18 cellular contexts compared by ENCODE assay signal in the genomic region with DNA sequence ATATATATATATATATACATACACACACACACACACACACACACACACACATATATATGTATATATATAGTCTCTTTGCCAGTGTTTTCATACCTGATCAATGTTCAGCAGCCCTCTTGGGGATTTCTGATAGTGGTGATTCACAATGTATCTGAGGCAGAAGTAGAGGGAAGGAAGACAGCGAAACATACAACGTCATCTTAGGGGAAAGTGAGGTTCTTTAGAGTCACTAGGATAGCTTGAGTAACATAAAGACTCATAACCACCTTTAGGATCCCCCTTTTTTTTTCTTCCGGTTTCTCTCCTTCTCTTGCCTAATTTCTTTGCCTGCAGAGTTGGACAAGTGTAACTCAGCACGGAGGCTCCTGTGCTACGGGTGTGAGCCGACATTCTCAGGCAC. TPM values are rescaled to one million over a fixed set of nuclear protein-coding genes. Genes with fewer than 3 reads are reported as not detected.
DNase-seq lines count a peak whose midpoint lies in the region; ATAC-seq and TF ChIP-seq lines count a peak whose summit lies in the region.
"Had no signal": no experiment of that assay in that cellular context is flagged by ENCODE, and none has a peak within 500 bp of the region (broad histone marks: within the 10 kb centered on the region; RNA-seq: fewer than 3 reads in every experiment).

No MANE protein-coding gene starts in this region.

- peaks cover 11% of the 10 kb centered on the region for H3K36me3 Mint-ChIP-seq in activated CD4-positive, alpha-beta T cell treated with anti-CD3 and anti-CD28 coated beads for 36 hours (ENCODE audit: low read depth)
- peaks cover 32% of the 10 kb centered on the region for H3K36me3 Mint-ChIP-seq in activated T-helper 17 cell treated with anti-CD3 and anti-CD28 coated beads, Interleukin-2, amount 50 U/mL, for 72 hours (ENCODE audit: low read depth)

- H3K36me3 ChIP-seq in cardiac muscle cell (peaks cover 12% of the 10 kb centered on the region), heart left ventricle (peaks cover 0 to 77% (median 26%) of the 10 kb centered on the region in 9 donors)

- POLR2A ChIA-PET in activated CD4-positive, alpha-beta T cell treated with anti-CD3 and anti-CD28 coated beads for 36 hours (lab: Charles Lee): interaction anchor here (1.0 kb wide), 1 partner anchor 311 kb away, joined by 3 read pairs; no protein-coding TSS in a partner anchor

- H3K4me1 ChIP-seq in cardiac muscle cell (ENCODE audit: low read depth): no peaks in the 10 kb centered on the region
- peaks cover 13 to 50% (median 28%) of the 10 kb centered on the region in 12 donors for H3K4me1 ChIP-seq in heart left ventricle

- no peaks in the 10 kb centered on the region for H3K9me3 ChIP-seq in cardiac muscle cell (ENCODE audit: low read depth)
- H3K9me3 ChIP-seq in heart left ventricle: no peaks in the 10 kb centered on the region
- H3K9me3 ChIP-seq: BLaER1 had no signal

- H3K27ac ChIP-seq in cardiac muscle cell (peak overlapping the region; percentile 59), heart left ventricle (no peak overlapping the region)
- H3K27ac ChIP-seq: BLaER1 had no signal

- H3K27me3 Mint-ChIP-seq in activated CD4-positive, alpha-beta T cell treated with anti-CD3 and anti-CD28 coated beads for 36 hours: no peaks in the 10 kb centered on the region
- H3K27me3 Mint-ChIP-seq in activated T-helper 17 cell treated with anti-CD3 and anti-CD28 coated beads, Interleukin-2, amount 50 U/mL, for 72 hours: no peaks in the 10 kb centered on the region
- H3K27me3 Mint-ChIP-seq: IgD-negative memory B cell had no signal

- peaks cover 37% of the 10 kb centered on the region for H3K4me1 Mint-ChIP-seq in activated CD4-positive, alpha-beta T cell treated with anti-CD3 and anti-CD28 coated beads for 36 hours
- peaks cover 17% of the 10 kb centered on the region for H3K4me1 Mint-ChIP-seq in activated T-helper 17 cell treated with anti-CD3 and anti-CD28 coated beads, Interleukin-2, amount 50 U/mL, for 72 hours
- H3K4me1 Mint-ChIP-seq: CD14-positive monocyte had no signal

- H3K4me3 ChIP-seq in cardiac muscle cell: no peak overlapping the region
- no peak overlapping the region for H3K4me3 ChIP-seq in heart left ventricle
- H3K4me3 ChIP-seq: BLaER1 had no signal

- no peak overlapping the region for H3K27ac Mint-ChIP-seq in activated CD4-positive, alpha-beta T cell treated with anti-CD3 and anti-CD28 coated beads for 36 hours
- H3K27ac Mint-ChIP-seq in activated T-helper 17 cell treated with anti-CD3 and anti-CD28 coated beads, Interleukin-2, amount 50 U/mL, for 72 hours: no peak overlapping the region
- H3K27ac Mint-ChIP-seq: CD14-positive monocyte, IgD-negative memory B cell had no signal

- no peak for TF ChIP-seq POLR2A in heart left ventricle (IDR thresholded peaks at IDR 0.05)

- CTCF ChIA-PET in activated CD4-positive, alpha-beta T cell treated with anti-CD3 and anti-CD28 coated beads for 36 hours (lab: Charles Lee): interaction anchor here (1.4 to 2.1 kb wide), 3 partner anchors 10 to 33 kb away, joined by 3 to 22 read pairs (median 4); no protein-coding TSS in a partner anchor

- intact Hi-C loops in activated CD4-positive, alpha-beta T cell treated with anti-CD3 and anti-CD28 coated beads for 36 hours (cut with DNase I, micrococcal nuclease): loop anchor here in 1 of 2 experiments (10.0 kb wide), 1 partner anchor 665 kb away; no protein-coding TSS in a partner anchor
- intact Hi-C loops in heart left ventricle (cut with DNase I): loop anchor here in 3 of 10 donors (5.0 to 10.0 kb wide), 3 partner anchors 55 to 138 kb away; partner anchors contain the start of gene PODXL (in 1 of the 3)

- WGBS in heart left ventricle, 4 donors: 89 to 92% (median 90%) methylated on average over 6 of the region's 6 CpGs

- H3K9me3 Mint-ChIP-seq in activated CD4-positive, alpha-beta T cell treated with anti-CD3 and anti-CD28 coated beads for 36 hours (ENCODE audit: low read depth): no peaks in the 10 kb centered on the region
- H3K9me3 Mint-ChIP-seq in activated T-helper 17 cell treated with anti-CD3 and anti-CD28 coated beads, Interleukin-2, amount 50 U/mL, for 72 hours: no peaks in the 10 kb centered on the region
- H3K9me3 Mint-ChIP-seq: CD14-positive monocyte; CD8-positive, alpha-beta T cell; HFFc6; IgD-negative memory B cell had no signal

- H3K4me3 Mint-ChIP-seq in activated CD4-positive, alpha-beta T cell treated with anti-CD3 and anti-CD28 coated beads for 36 hours: no peak overlapping the region
- H3K4me3 Mint-ChIP-seq in activated T-helper 17 cell treated with anti-CD3 and anti-CD28 coated beads, Interleukin-2, amount 50 U/mL, for 72 hours: no peak overlapping the region
- H3K4me3 Mint-ChIP-seq: CD14-positive monocyte; CD8-positive, alpha-beta T cell; HFFc6; IgD-negative memory B cell had no signal

- DNase-seq in activated CD4-positive, alpha-beta T cell treated with anti-CD3 and anti-CD28 coated beads for 36 hours: no peak
- no peak for DNase-seq in activated CD4-positive, alpha-beta T cell treated with anti-CD3 and anti-CD28 coated beads, Interleukin-2, amount 50 U/mL, for 48 hours
- no peak for DNase-seq in cardiac muscle cell (ENCODE audit: low read depth in 1 of 2, low spot score in 1 of 2)
- DNase-seq in heart left ventricle: no peak
- no peak for DNase-seq in iPS-NIHi7 (ENCODE audit: extremely low spot score)
- DNase-seq: 8988T; Calu3; CD8-positive, alpha-beta T cell; DMS79 treated with DMSO at 0.1 percent for 48 hours; GF-D8; HFFc6 had no signal

- TF ChIP-seq CTCF in cardiac muscle cell (IDR thresholded peaks at IDR 0.05; ENCODE audit: low read depth, low read length) (no peak), heart left ventricle (IDR thresholded peaks at IDR 0.05) (no peak)

- ATAC-seq in activated CD4-positive, alpha-beta T cell treated with anti-CD3 and anti-CD28 coated beads for 36 hours: peak; percentile 46
- no peak for ATAC-seq in heart left ventricle
- peak; percentile 70 for ATAC-seq in activated T-helper 17 cell treated with anti-CD3 and anti-CD28 coated beads, Interleukin-2, amount 50 U/mL, for 72 hours (replicated peaks)
- no peak for ATAC-seq in HG03565 (IDR thresholded peaks at IDR 0.05; ENCODE audit: unreplicated experiment)
- ATAC-seq: CD8-positive, alpha-beta T cell; HCT116; HepG2 had no signal

- H3K27me3 ChIP-seq in cardiac muscle cell: no peaks in the 10 kb centered on the region
- no peaks in the 10 kb centered on the region for H3K27me3 ChIP-seq in heart left ventricle
- H3K27me3 ChIP-seq: BLaER1 had no signal

RNA-seq across cellular contexts. Expression of gene PODXL, which starts 56.6 kb away (rescaled TPM):
- total RNA-seq in activated CD4-positive, alpha-beta T cell treated with anti-CD3 and anti-CD28 coated beads for 36 hours: under 1 TPM; 0.48 to 0.49 TPM
- total RNA-seq in cardiac muscle cell: 52.5 and 58.5 TPM in 2 replicates
- polyA plus RNA-seq in cardiac muscle cell: 24.1 and 28.1 TPM in 2 replicates
- 100 to 1,000 TPM in 1 of 9 donors, 10 to 100 TPM in 8; 57.7 to 230 (median 75.1) TPM for total RNA-seq in heart left ventricle
- 10 to 100 TPM; 30.9 to 64.6 TPM for polyA plus RNA-seq in heart left ventricle
- total RNA-seq in activated T-helper 17 cell treated with anti-CD3 and anti-CD28 coated beads, Interleukin-2, amount 50 U/mL, for 72 hours: 1 to 10 TPM in 1 of 2 donors, under 1 TPM in 1; 0.40 to 1.8 TPM

Comparison
In these comparisons a context has a peak if more than half of its experiments do, and no peak if none do; other contexts are left out.
1. ATAC-seq: peak in activated CD4-positive, alpha-beta T cell treated with anti-CD3 and anti-CD28 coated beads for 36 hours (single experiment) and activated T-helper 17 cell treated with anti-CD3 and anti-CD28 coated beads, Interleukin-2, amount 50 U/mL, for 72 hours (single experiment); none in heart left ventricle (0 of 4) and HG03565 (single experiment).
2. RNA of gene PODXL, which starts 56.6 kb away (total RNA-seq): 57.7 to 230 TPM in heart left ventricle and 52.5 to 58.5 TPM in cardiac muscle cell; 0.40 to 1.8 TPM in activated T-helper 17 cell treated with anti-CD3 and anti-CD28 coated beads, Interleukin-2, amount 50 U/mL, for 72 hours and 0.48 to 0.49 TPM in activated CD4-positive, alpha-beta T cell treated with anti-CD3 and anti-CD28 coated beads for 36 hours; every median in the first group is over 10 times any median in the second.